ENCODE assay signal across 8 cellular contexts in the genomic region with DNA sequence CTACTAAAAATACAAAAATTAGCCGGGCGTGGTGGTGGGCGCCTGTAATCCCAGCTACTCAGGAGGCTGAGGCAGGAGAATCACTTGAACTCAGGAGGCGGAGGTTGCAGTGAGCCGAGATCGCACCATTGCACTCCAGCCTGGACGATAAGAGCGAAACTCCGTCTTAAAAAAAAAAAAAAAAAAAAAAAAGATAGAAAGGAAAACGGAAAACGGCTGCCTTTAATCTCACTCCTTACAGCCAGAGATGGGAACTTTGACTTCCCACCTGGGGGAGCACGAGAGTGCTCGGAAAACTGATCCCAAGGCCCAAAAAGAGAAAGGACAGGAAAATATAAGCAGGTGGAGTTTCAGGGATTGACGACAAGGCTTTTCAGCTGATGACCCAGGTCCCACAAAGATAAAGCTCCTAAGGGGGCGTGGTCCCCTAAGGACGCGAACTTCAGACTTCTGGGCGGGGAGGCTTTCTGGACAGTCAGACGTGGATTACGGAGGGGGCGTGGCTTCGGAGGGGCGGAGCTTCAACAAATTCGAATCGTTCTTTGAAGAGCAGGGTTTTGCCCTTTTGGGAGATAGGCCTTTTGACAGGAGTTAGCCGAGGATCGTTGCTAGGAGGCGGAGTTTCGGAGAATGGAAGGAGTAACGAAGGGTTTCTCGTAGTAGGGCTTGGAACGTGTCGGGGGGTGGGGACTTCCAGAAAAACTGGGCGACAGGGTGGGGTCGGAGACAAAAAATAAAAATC. TPM values are rescaled to one million over a fixed set of nuclear protein-coding genes. Genes with fewer than 3 reads are reported as not detected.
A peak's percentile ranks its signal among the peaks of the same experiment; 100 is the strongest.
DNase-seq lines count a peak whose midpoint lies in the region; ATAC-seq, FAIRE-seq and TF ChIP-seq lines count a peak whose summit lies in the region.

No MANE protein-coding gene starts in this region.

- H3K27me3 Mint-ChIP-seq in activated CD8-positive, alpha-beta memory T cell treated with anti-CD3 and anti-CD28 coated beads, Interleukin-2, amount 10 ng/mL, durations not matched to agents 7 days and 5 days: no peaks in the 10 kb centered on the region

- no peak overlapping the region for H2BK15ac ChIP-seq in mesendoderm (replicated peaks; ENCODE audit: low read depth)

- peak overlapping the region; percentile 98 for H3K4ac ChIP-seq in mesendoderm (ENCODE audit: low read depth, low read length)

- H2AK5ac ChIP-seq in mesendoderm (ENCODE audit: low read length): no peak overlapping the region

- H3K27ac ChIP-seq in mesendoderm (ENCODE audit: low read depth, low read length): peak overlapping the region; percentile 96

- no peak overlapping the region for H4K5ac ChIP-seq in mesendoderm (ENCODE audit: low read length)

- H3K36me3 ChIP-seq in mesendoderm (ENCODE audit: control insufficient read depth, insufficient read depth, low read length): peaks cover 2% of the 10 kb centered on the region

- no peak overlapping the region for H3K4me3 Mint-ChIP-seq in activated CD8-positive, alpha-beta memory T cell treated with anti-CD3 and anti-CD28 coated beads, Interleukin-2, amount 10 ng/mL, durations not matched to agents 7 days and 5 days

- no peaks in the 10 kb centered on the region for H3K9me3 Mint-ChIP-seq in activated CD8-positive, alpha-beta memory T cell treated with anti-CD3 and anti-CD28 coated beads, Interleukin-2, amount 10 ng/mL, durations not matched to agents 7 days and 5 days (ENCODE audit: low read depth)

- peak overlapping the region; percentile 72 for H3K9ac ChIP-seq in mesendoderm (ENCODE audit: low read length)

- H3K4me1 Mint-ChIP-seq in activated CD8-positive, alpha-beta memory T cell treated with anti-CD3 and anti-CD28 coated beads, Interleukin-2, amount 10 ng/mL, durations not matched to agents 7 days and 5 days: peaks cover 41% of the 10 kb centered on the region

- peak overlapping the region; percentile 85 for H3K4me3 ChIP-seq in GM12864 (ENCODE audit: low read depth, low read length)
- H3K4me3 ChIP-seq in mesendoderm (ENCODE audit: low read length): peak overlapping the region; percentile 62

- peak overlapping the region; percentile 55 for H3K4me2 ChIP-seq in mesendoderm (ENCODE audit: low read length)

- peak overlapping the region; percentile 98 for H3K56ac ChIP-seq in mesendoderm (ENCODE audit: low read length)

- no peak overlapping the region for H4K8ac ChIP-seq in mesendoderm (ENCODE audit: low read depth, low read length)

- peaks cover 12% of the 10 kb centered on the region for H3K36me3 Mint-ChIP-seq in activated CD8-positive, alpha-beta memory T cell treated with anti-CD3 and anti-CD28 coated beads, Interleukin-2, amount 10 ng/mL, durations not matched to agents 7 days and 5 days

- H3K79me1 ChIP-seq in mesendoderm (ENCODE audit: low read length): peaks cover 10% of the 10 kb centered on the region

- H3K27me3 ChIP-seq in mesendoderm (ENCODE audit: insufficient read depth, low read length, poor library complexity): no peaks in the 10 kb centered on the region

- peak overlapping the region; percentile 96 for H3K18ac ChIP-seq in mesendoderm (ENCODE audit: low read length)

- TF ChIP-seq CTCF in GM12864 (IDR thresholded peaks at IDR 0.05; ENCODE audit: low read depth, low read length, missing control alignments): peak; percentile 16

- H2BK5ac ChIP-seq in mesendoderm (ENCODE audit: low read length): peak overlapping the region; percentile 80

- FAIRE-seq in endometrium (lab: Jason Lieb, UNC): peak; percentile 85

- peak overlapping the region; percentile 60 for H3K27ac Mint-ChIP-seq in activated CD8-positive, alpha-beta memory T cell treated with anti-CD3 and anti-CD28 coated beads, Interleukin-2, amount 10 ng/mL, durations not matched to agents 7 days and 5 days

- WGBS in mesendoderm (ENCODE audit: extremely low coverage, insufficient coverage, low lambda C conversion rate): no CpG with 5 or more reads among the region's 35 CpGs

- H3K79me2 ChIP-seq in mesendoderm (ENCODE audit: control insufficient read depth, insufficient read depth, low read length): peaks cover 58% of the 10 kb centered on the region

- CTCF ChIA-PET in activated CD8-positive, alpha-beta memory T cell treated with anti-CD3 and anti-CD28 coated beads, Interleukin-2, amount 10 ng/mL, durations not matched to agents 7 days and 5 days (lab: Charles Lee): interaction anchor here (0.7 to 7.0 kb wide), 13 partner anchors 10 to 312 kb away, joined by 3 to 32 read pairs (median 9); a partner anchor contains a TSS

- H2BK120ac ChIP-seq in mesendoderm (ENCODE audit: low read depth, low read length): no peak overlapping the region

- ATAC-seq in activated CD8-positive, alpha-beta memory T cell treated with anti-CD3 and anti-CD28 coated beads, Interleukin-2, amount 10 ng/mL, durations not matched to agents 7 days and 5 days: peak; percentile 20
- no peak for ATAC-seq in GM18868 (IDR thresholded peaks at IDR 0.05; ENCODE audit: unreplicated experiment)

- no peak overlapping the region for H3K23ac ChIP-seq in mesendoderm (ENCODE audit: low read length)

- peaks cover 11% of the 10 kb centered on the region for H3K4me1 ChIP-seq in mesendoderm (ENCODE audit: control insufficient read depth, low read depth, low read length)

- DNase-seq in GM12864 (ENCODE audit: low read depth) (peak; percentile 88), HUDEP-2 (lab: John Stamatoyannopoulos, UW; ENCODE audit: unreplicated experiment in 76 of 76) (peak in 75 of 76 experiments; percentile 77 to 99 (median 97)), NOMO-1 treated with dmso at 0.1 percent for 144 hours (lab: John Stamatoyannopoulos, UW; ENCODE audit: unreplicated experiment) (peak; percentile 98), mesendoderm (peak; percentile 100)
- peak; percentile 98 for DNase-seq in activated CD8-positive, alpha-beta memory T cell treated with anti-CD3 and anti-CD28 coated beads, Interleukin-2, amount 10 ng/mL, durations not matched to agents 7 days and 5 days
- DNase-seq in stimulated activated CD8-positive, alpha-beta memory T cell treated with anti-CD3 and anti-CD28 coated beads, Interleukin-12 subunit alpha, Interleukin-12 subunit beta, amount 100 ng/mL, for 24 hours (ENCODE audit: extremely low read depth): peak; percentile 71

RNA-seq across cellular contexts. Expression of a gene that starts 1.0 kb away (rescaled TPM):
- 100 to 1,000 TPM; 149 to 155 TPM for total RNA-seq in activated CD8-positive, alpha-beta memory T cell treated with anti-CD3 and anti-CD28 coated beads, Interleukin-2, amount 10 ng/mL, durations not matched to agents 7 days and 5 days
- polyA plus RNA-seq in mesendoderm (2013, experiment 1 of 2): 618 TPM
- 617 TPM for polyA plus RNA-seq in mesendoderm (2013, experiment 2 of 2)

RNA-seq across cellular contexts. Expression of a gene that starts 3.0 kb away (rescaled TPM):
- total RNA-seq in activated CD8-positive, alpha-beta memory T cell treated with anti-CD3 and anti-CD28 coated beads, Interleukin-2, amount 10 ng/mL, durations not matched to agents 7 days and 5 days: 10 to 100 TPM; 48.0 to 57.4 TPM
- 191 TPM for polyA plus RNA-seq in mesendoderm (2013, experiment 1 of 2)
- polyA plus RNA-seq in mesendoderm (2013, experiment 2 of 2): 190 TPM

RNA-seq across cellular contexts. Expression of a gene that starts 9.6 kb away (rescaled TPM):
- total RNA-seq in activated CD8-positive, alpha-beta memory T cell treated with anti-CD3 and anti-CD28 coated beads, Interleukin-2, amount 10 ng/mL, durations not matched to agents 7 days and 5 days: 10 to 100 TPM; 48.2 to 63.7 TPM
- polyA plus RNA-seq in mesendoderm (2013, experiment 1 of 2): 74.3 TPM
- 74.9 TPM for polyA plus RNA-seq in mesendoderm (2013, experiment 2 of 2)

RNA-seq across cellular contexts. Expression of a gene that starts 11.9 kb away (rescaled TPM):
- total RNA-seq in activated CD8-positive, alpha-beta memory T cell treated with anti-CD3 and anti-CD28 coated beads, Interleukin-2, amount 10 ng/mL, durations not matched to agents 7 days and 5 days: 10 to 100 TPM; 44.0 to 47.9 TPM
- polyA plus RNA-seq in mesendoderm (2013, experiment 1 of 2): 20.1 TPM
- polyA plus RNA-seq in mesendoderm (2013, experiment 2 of 2): 18.8 TPM

RNA-seq across cellular contexts. Expression of a gene that starts 17.6 kb away (rescaled TPM):
- total RNA-seq in activated CD8-positive, alpha-beta memory T cell treated with anti-CD3 and anti-CD28 coated beads, Interleukin-2, amount 10 ng/mL, durations not matched to agents 7 days and 5 days: 10 to 100 TPM; 52.6 to 61.5 TPM
- polyA plus RNA-seq in mesendoderm (2013, experiment 1 of 2): 6.7 TPM
- polyA plus RNA-seq in mesendoderm (2013, experiment 2 of 2): 6.1 TPM
